In genomic region chr15:51227967-51228783, GRCh38 we compare ENCODE assay signal across 8 cellular contexts.
DNase-seq lines count a peak whose midpoint lies in the region; ATAC-seq and TF ChIP-seq lines count a peak whose summit lies in the region.

No MANE protein-coding gene starts in this region.

- intact Hi-C loops in natural killer cell (cut with micrococcal nuclease), result no loop called here
- intact Hi-C loops in lower lobe of right lung (cut with DNase I), result no loop called here

- H3K36me3 Mint-ChIP-seq in natural killer cell treated with Interleukin-12 subunit alpha and Interleukin-12 subunit beta and Interleukin-15 and Interleukin-18, amount 100 ng/mL, for 72 hours, result no peaks in the 10 kb centered on the region
- H3K36me3 Mint-ChIP-seq in natural killer cell, result no peaks in the 10 kb centered on the region
- no peaks in the 10 kb centered on the region for H3K36me3 Mint-ChIP-seq in effector memory CD8-positive, alpha-beta T cell (ENCODE audit: insufficient read depth)
- no peaks in the 10 kb centered on the region for H3K36me3 Mint-ChIP-seq in T-helper 17 cell (ENCODE audit: low read depth)

- H3K4me3 ChIP-seq in Loucy (ENCODE audit: low read length, poor library complexity, severe bottlenecking) (no peak overlapping the region), lower lobe of right lung (no peak overlapping the region)

- peak overlapping the region; percentile 53 to 70 for H3K27ac Mint-ChIP-seq in natural killer cell treated with Interleukin-12 subunit alpha and Interleukin-12 subunit beta and Interleukin-15 and Interleukin-18, amount 100 ng/mL, for 72 hours
- H3K27ac Mint-ChIP-seq in natural killer cell (no peak overlapping the region), T-helper 17 cell (no peak overlapping the region)
- no peak overlapping the region for H3K27ac Mint-ChIP-seq in effector memory CD8-positive, alpha-beta T cell

- ATAC-seq in natural killer cell treated with Interleukin-12 subunit alpha and Interleukin-12 subunit beta and Interleukin-15 and Interleukin-18, amount 100 ng/mL, for 72 hours, result peak; percentile 83 to 90
- ATAC-seq in natural killer cell, result no peak
- peak; percentile 83 for ATAC-seq in HG02571 (IDR thresholded peaks at IDR 0.05; ENCODE audit: unreplicated experiment)
- peak; percentile 21 to 57 for ATAC-seq in lower lobe of right lung
- no peak for ATAC-seq in effector memory CD8-positive, alpha-beta T cell (replicated peaks)
- no peak for ATAC-seq in T-helper 17 cell

- no peak overlapping the region for H3K27ac ChIP-seq in lower lobe of right lung

- H3K36me3 ChIP-seq in Loucy (ENCODE audit: insufficient read depth, low read length) (no peaks in the 10 kb centered on the region), lower lobe of right lung (no peaks in the 10 kb centered on the region)

- peaks cover 33% of the 10 kb centered on the region for H3K4me1 ChIP-seq in Loucy (ENCODE audit: insufficient read depth, low read length, poor library complexity, severe bottlenecking)
- H3K4me1 ChIP-seq in lower lobe of right lung, result peaks cover 8% of the 10 kb centered on the region

- H2AFZ ChIP-seq in Loucy (ENCODE audit: low read length), result no peak overlapping the region

- H3K9me3 ChIP-seq in Loucy (ENCODE audit: insufficient read depth, low read depth, low read length) (no peaks in the 10 kb centered on the region), lower lobe of right lung (no peaks in the 10 kb centered on the region), T-helper 17 cell (ENCODE audit: control insufficient read depth, low read length, poor library complexity, severe bottlenecking) (no peaks in the 10 kb centered on the region)

- peak overlapping the region; percentile 21 for H3K4me2 ChIP-seq in Loucy (ENCODE audit: low read depth, low read length, poor library complexity, severe bottlenecking)

- H3K79me2 ChIP-seq in Loucy (ENCODE audit: insufficient read depth, low read length), result no peaks in the 10 kb centered on the region

- no peaks in the 10 kb centered on the region for H3K9me3 Mint-ChIP-seq in natural killer cell treated with Interleukin-12 subunit alpha and Interleukin-12 subunit beta and Interleukin-15 and Interleukin-18, amount 100 ng/mL, for 72 hours
- no peaks in the 10 kb centered on the region for H3K9me3 Mint-ChIP-seq in natural killer cell
- peaks cover 0 to 2% of the 10 kb centered on the region in 2 donors for H3K9me3 Mint-ChIP-seq in effector memory CD8-positive, alpha-beta T cell

- H3K4me3 Mint-ChIP-seq in natural killer cell treated with Interleukin-12 subunit alpha and Interleukin-12 subunit beta and Interleukin-15 and Interleukin-18, amount 100 ng/mL, for 72 hours, result peak overlapping the region; percentile 41
- H3K4me3 Mint-ChIP-seq in natural killer cell (no peak overlapping the region), T-helper 17 cell (no peak overlapping the region)
- H3K4me3 Mint-ChIP-seq in effector memory CD8-positive, alpha-beta T cell, result no peak overlapping the region

- H3K27me3 ChIP-seq in Loucy (ENCODE audit: insufficient read depth, low read length, poor library complexity, severe bottlenecking) (no peaks in the 10 kb centered on the region), lower lobe of right lung (ENCODE audit: low read depth) (no peaks in the 10 kb centered on the region)

- no peaks in the 10 kb centered on the region for H3K9me2 ChIP-seq in Loucy (replicated peaks; ENCODE audit: low read depth, low read length)

- TF ChIP-seq CTCF in natural killer cell (IDR thresholded peaks at IDR 0.05) (no peak), Loucy (conservative IDR thresholded peaks at IDR 0.05; ENCODE audit: low read length) (no peak), lower lobe of right lung (IDR thresholded peaks at IDR 0.05) (no peak)

- H3K4me1 Mint-ChIP-seq in natural killer cell treated with Interleukin-12 subunit alpha and Interleukin-12 subunit beta and Interleukin-15 and Interleukin-18, amount 100 ng/mL, for 72 hours (ENCODE audit: low read depth in 2 of 2), result peaks cover 7 to 10% of the 10 kb centered on the region in 2 donors
- H3K4me1 Mint-ChIP-seq in natural killer cell (no peaks in the 10 kb centered on the region), T-helper 17 cell (no peaks in the 10 kb centered on the region)
- H3K4me1 Mint-ChIP-seq in effector memory CD8-positive, alpha-beta T cell (ENCODE audit: low read depth in 2 of 2), result no peaks in the 10 kb centered on the region

- no peak for DNase-seq in natural killer cell treated with Interleukin-12 subunit alpha and Interleukin-12 subunit beta and Interleukin-15 and Interleukin-18, amount 100 ng/mL, for 72 hours (ENCODE audit: low spot score)
- DNase-seq in natural killer cell, result no peak
- peak; percentile 71 for DNase-seq in amniotic stem cell (lab: John Stamatoyannopoulos, UW)
- DNase-seq in lower lobe of right lung, result no peak
- DNase-seq in effector memory CD8-positive, alpha-beta T cell, result no peak
- no peak for DNase-seq in T-helper 17 cell

- no peaks in the 10 kb centered on the region for H3F3A ChIP-seq in Loucy (ENCODE audit: low read depth)

- H4K20me1 ChIP-seq in Loucy (ENCODE audit: insufficient read depth, low read length, poor library complexity, severe bottlenecking), result no peaks in the 10 kb centered on the region

- no peak overlapping the region for H3K9ac ChIP-seq in Loucy (ENCODE audit: low read depth, low read length, poor library complexity, severe bottlenecking)

- peaks cover 4 to 12% of the 10 kb centered on the region in 2 donors for H3K27me3 Mint-ChIP-seq in natural killer cell treated with Interleukin-12 subunit alpha and Interleukin-12 subunit beta and Interleukin-15 and Interleukin-18, amount 100 ng/mL, for 72 hours
- H3K27me3 Mint-ChIP-seq in natural killer cell (ENCODE audit: low read depth in 2 of 2) (peaks cover 9 to 11% of the 10 kb centered on the region in 2 donors), T-helper 17 cell (peaks cover 9% of the 10 kb centered on the region)
- H3K27me3 Mint-ChIP-seq in effector memory CD8-positive, alpha-beta T cell, result peaks cover 11 to 24% of the 10 kb centered on the region in 2 donors

Comparison
In these comparisons a context has a peak if more than half of its experiments do, and no peak if none do; other contexts are left out.
1. ATAC-seq: peak in natural killer cell treated with Interleukin-12 subunit alpha and Interleukin-12 subunit beta and Interleukin-15 and Interleukin-18, amount 100 ng/mL, for 72 hours (2 of 2), HG02571 (single experiment) and lower lobe of right lung (2 of 2); none in natural killer cell (0 of 3), effector memory CD8-positive, alpha-beta T cell (single experiment) and T-helper 17 cell (single experiment).
2. H3K27ac Mint-ChIP-seq: peak in natural killer cell treated with Interleukin-12 subunit alpha and Interleukin-12 subunit beta and Interleukin-15 and Interleukin-18, amount 100 ng/mL, for 72 hours (2 of 2); none in natural killer cell (0 of 2), effector memory CD8-positive, alpha-beta T cell (0 of 2) and T-helper 17 cell (single experiment).